ENCODE assay signal across 23 cellular contexts in genomic region chr15:58427987-58428386, GRCh38. TPM values are rescaled to one million over a fixed set of nuclear protein-coding genes. Genes with fewer than 3 reads are reported as not detected.
DNase-seq lines count a peak whose midpoint lies in the region; ATAC-seq, FAIRE-seq and TF ChIP-seq lines count a peak whose summit lies in the region.
"Had no signal": no experiment of that assay in that cellular context is flagged by ENCODE, and none has a peak within 500 bp of the region (broad histone marks: within the 10 kb centered on the region; RNA-seq: fewer than 3 reads in every experiment).

No MANE protein-coding gene starts in this region.

- H3K18ac ChIP-seq in IMR-90 (ENCODE audit: low read depth, low read length), result no peak overlapping the region

- H3K27me3 ChIP-seq in IMR-90 (ENCODE audit: control insufficient read depth, insufficient read depth, low read length) (no peaks in the 10 kb centered on the region), HepG2 (ENCODE audit: control insufficient read depth in 1 of 2, insufficient read depth in 2 of 2, low read length in 2 of 2) (no peaks in the 10 kb centered on the region; a peak in 1 of 5 replicates), smooth muscle cell (ENCODE audit: low read depth) (no peaks in the 10 kb centered on the region)

- BruUV-seq in IMR-90 (replicated peaks; lab: Mats Ljungman, UMichigan), result no TSS peak
- BruUV-seq in HepG2 (replicated peaks; lab: Mats Ljungman, UMichigan), result no TSS peak

- H3K36me3 ChIP-seq in IMR-90 (ENCODE audit: control insufficient read depth, insufficient read depth, low read length) (no peaks in the 10 kb centered on the region), HepG2 (replicated peaks in 1 of 2; ENCODE audit: control insufficient read depth in 1 of 2, insufficient read depth in 2 of 2, low read length in 2 of 2) (no peaks in the 10 kb centered on the region), smooth muscle cell (ENCODE audit: low read depth) (no peaks in the 10 kb centered on the region)

- TF ChIP-seq RAD21 in IMR-90 (IDR thresholded peaks at IDR 0.05; ENCODE audit: low read length) (no peak), HepG2 (CRISPR knock-in tag; IDR thresholded peaks at IDR 0.05) (no peak)

- 0 out of 2 replicates have a peak overlapping the region, but pooled peaks have one; percentile 25 for H3K14ac ChIP-seq in IMR-90 (replicated peaks; ENCODE audit: low read depth, low read length)

- no peak overlapping the region for H2BK5ac ChIP-seq in IMR-90 (ENCODE audit: low read depth, low read length, poor library complexity, severe bottlenecking)

- no peaks in the 10 kb centered on the region for H3K9me1 ChIP-seq in IMR-90 (ENCODE audit: insufficient read depth, low read length)

- H4K8ac ChIP-seq in IMR-90 (ENCODE audit: low read depth in 2 of 2, low read length in 2 of 2), result no peak overlapping the region

- H3K9me3 Mint-ChIP-seq in neural crest cell, result no peaks in the 10 kb centered on the region

- peak overlapping the region; percentile 27 for H2AK5ac ChIP-seq in IMR-90 (ENCODE audit: low read depth, low read length)

- in situ Hi-C loops in IMR-90 (cut with MboI; ENCODE audit: low sequenced_read_pairs) (no loop called here), HepG2 (cut with HindIII; ENCODE audit: extremely low pct_ligation_motif_present, low pct_unique_long_range_greater_than_20kb) (no loop called here)

- H3K4me1 Mint-ChIP-seq in neural crest cell, result peaks cover 12% of the 10 kb centered on the region
- H3K4me1 Mint-ChIP-seq: CD4-positive, alpha-beta memory T cell had no signal

- no peak overlapping the region for H3K4me3 Mint-ChIP-seq in neural crest cell
- H3K4me3 Mint-ChIP-seq: CD4-positive, alpha-beta memory T cell had no signal

- H3K79me1 ChIP-seq in IMR-90 (ENCODE audit: low read depth in 1 of 2, low read length in 2 of 2), result no peaks in the 10 kb centered on the region

- H3K23ac ChIP-seq in IMR-90 (ENCODE audit: low read depth, low read length), result no peak overlapping the region

- H3K4me2 ChIP-seq in IMR-90 (ENCODE audit: low read depth, low read length) (no peak overlapping the region), HepG2 (ENCODE audit: low read depth, low read length) (no peak overlapping the region), smooth muscle cell (no peak overlapping the region)
- H3K4me2 ChIP-seq: A549 had no signal

- CTCF ChIA-PET in IMR-90 (lab: Yijun Ruan, JAX) (no interaction called here), HepG2 (lab: Yijun Ruan, JAX; ENCODE audit: low intra/inter-chr PET ratio, low total read pairs) (no interaction called here)

- H3K9ac ChIP-seq in IMR-90 (ENCODE audit: low read depth, low read length), result no peak overlapping the region
- H3K9ac ChIP-seq in HepG2 (ENCODE audit: insufficient read depth, low read depth, low read length), result no peak overlapping the region
- no peak overlapping the region for H3K9ac ChIP-seq in smooth muscle cell (ENCODE audit: low read depth)
- H3K9ac ChIP-seq: GM23248 had no signal

- H3K4me3 ChIP-seq in IMR-90 (ENCODE audit: insufficient read depth, low read depth, low read length) (no peak overlapping the region), HepG2 (replicated peaks in 1 of 3; ENCODE audit: insufficient read depth in 1 of 3, low read depth in 2 of 3, low read length in 3 of 3) (no peak overlapping the region), smooth muscle cell (no peak overlapping the region)
- H3K4me3 ChIP-seq: A549, GM23248 had no signal

- no peaks in the 10 kb centered on the region for H3K27me3 Mint-ChIP-seq in neural crest cell (ENCODE audit: low read depth)
- H3K27me3 Mint-ChIP-seq: CD4-positive, alpha-beta memory T cell had no signal

- H4K91ac ChIP-seq in IMR-90 (ENCODE audit: insufficient read depth, low read depth, low read length), result no peak overlapping the region

- no peaks in the 10 kb centered on the region for H3K36me3 Mint-ChIP-seq in neural crest cell (ENCODE audit: low read depth)
- H3K36me3 Mint-ChIP-seq: CD4-positive, alpha-beta memory T cell had no signal

- no peak overlapping the region for H2AK9ac ChIP-seq in IMR-90 (replicated peaks; ENCODE audit: low read depth, low read length, poor library complexity)

- no peak overlapping the region for H4K5ac ChIP-seq in IMR-90 (ENCODE audit: low read depth, low read length)

- H3F3A ChIP-seq in smooth muscle cell (ENCODE audit: low read depth), result peaks cover 4% of the 10 kb centered on the region

- H2BK120ac ChIP-seq in IMR-90 (ENCODE audit: low read depth, low read length), result no peak overlapping the region

- FAIRE-seq in HepG2 (lab: Jason Lieb, UNC), result no peak
- FAIRE-seq: A549, GM12892, H1 had no signal

- POLR2A ChIA-PET in IMR-90 (lab: Charles Lee; ENCODE audit: unreplicated experiment), result no interaction called here
- POLR2A ChIA-PET in HepG2 (lab: Yijun Ruan, JAX), result no interaction called here

- ATAC-seq in IMR-90 (ENCODE audit: low read depth), result no peak
- no peak for ATAC-seq in HepG2
- ATAC-seq in GM21528 (IDR thresholded peaks at IDR 0.05; ENCODE audit: low FRiP score, unreplicated experiment), result no peak
- ATAC-seq: A549 had no signal

- H3K27ac ChIP-seq in IMR-90 (ENCODE audit: insufficient read depth, low read length) (no peak overlapping the region), HepG2 (ENCODE audit: extremely low read length, insufficient read depth, low read length) (no peak overlapping the region), smooth muscle cell (ENCODE audit: low read depth) (no peak overlapping the region)
- H3K27ac ChIP-seq: GM23248 had no signal

- H2BK15ac ChIP-seq in IMR-90 (ENCODE audit: low read depth, low read length), result no peak overlapping the region

- H3K27ac Mint-ChIP-seq in neural crest cell (ENCODE audit: unreplicated experiment), result peak overlapping the region; percentile 62

- H3K9me3 ChIP-seq in IMR-90 (ENCODE audit: control insufficient read depth, insufficient read depth, low read length) (no peaks in the 10 kb centered on the region), HepG2 (ENCODE audit: low read length) (no peaks in the 10 kb centered on the region), smooth muscle cell (replicated peaks; ENCODE audit: low read depth) (no peaks in the 10 kb centered on the region)
- H3K9me3 ChIP-seq: A549 had no signal

- H3K4ac ChIP-seq in IMR-90 (ENCODE audit: low read depth, low read length), result no peak overlapping the region

- DNase-seq in IMR-90, result no peak
- no peak for DNase-seq in HepG2 (ENCODE audit: low spot score)
- DNase-seq in neural crest cell (ENCODE audit: low read depth, low spot score), result no peak
- DNase-seq in smooth muscle cell (lab: John Stamatoyannopoulos, UW; ENCODE audit: unreplicated experiment), result no peak
- no peak for DNase-seq in activated CD4-positive, alpha-beta T cell treated with anti-CD3 and anti-CD28 coated beads, Interleukin-2, amount 50 U/mL, for 48 hours
- DNase-seq: 8988T; ACHN; AML-193; C1 segment of cervical spinal cord; Calu3; CD4-positive, alpha-beta memory T cell; COR-L47; DMS53; DMS79 treated with DMSO at 0.1 percent for 48 hours; GF-D8; GM23248; H7; HCEC 1CT had no signal

- peaks cover 7% of the 10 kb centered on the region; the same call in 1 of the 2 replicates for H3K4me1 ChIP-seq in IMR-90 (ENCODE audit: control insufficient read depth, insufficient read depth, low read length)
- H3K4me1 ChIP-seq in HepG2 (ENCODE audit: insufficient read depth, low read length), result peaks cover 59% of the 10 kb centered on the region
- H3K4me1 ChIP-seq in smooth muscle cell (ENCODE audit: low read depth), result no peaks in the 10 kb centered on the region

- H2AFZ ChIP-seq in IMR-90 (replicated peaks; ENCODE audit: low read length, poor library complexity), result no peak overlapping the region
- no peak overlapping the region for H2AFZ ChIP-seq in HepG2 (ENCODE audit: low read length)
- no peak overlapping the region for H2AFZ ChIP-seq in smooth muscle cell (ENCODE audit: low read depth)
- H2AFZ ChIP-seq: GM23248 had no signal

- TF ChIP-seq CTCF in IMR-90 (conservative IDR thresholded peaks at IDR 0.05; ENCODE audit: low read depth, low read length), result no peak
- TF ChIP-seq CTCF in HepG2 (CRISPR knock-in tag; IDR thresholded peaks at IDR 0.05), result no peak
- no peak for TF ChIP-seq CTCF in neural crest cell (conservative IDR thresholded peaks at IDR 0.05)
- no peak for TF ChIP-seq CTCF in smooth muscle cell (IDR thresholded peaks at IDR 0.05; ENCODE audit: borderline replicate concordance, insufficient read depth, poor library complexity, severe bottlenecking)

- dilution Hi-C loops in IMR-90 (cut with HindIII; ENCODE audit: low sequenced_read_pairs, unreplicated experiment), result no loop called here

- H3K79me2 ChIP-seq in HepG2 (ENCODE audit: insufficient read depth, low read length) (no peaks in the 10 kb centered on the region), smooth muscle cell (ENCODE audit: low read depth) (no peaks in the 10 kb centered on the region)

- intact Hi-C loops in IMR-90 (cut with micrococcal nuclease) (no loop called here), HepG2 (cut with micrococcal nuclease; ENCODE audit: unreplicated experiment) (no loop called here)

- H4K20me1 ChIP-seq in IMR-90 (ENCODE audit: insufficient read depth, low read length) (no peaks in the 10 kb centered on the region), HepG2 (ENCODE audit: insufficient read depth, low read length) (no peaks in the 10 kb centered on the region), smooth muscle cell (ENCODE audit: low read depth) (no peaks in the 10 kb centered on the region)

- no peak overlapping the region for H3K56ac ChIP-seq in IMR-90 (ENCODE audit: extremely low read depth, insufficient read depth, low read length)

- TF ChIP-seq EP300 in HepG2 (IDR thresholded peaks at IDR 0.05; ENCODE audit: low read depth in 2 of 2, low read length in 2 of 2) (no peak), HepG2 (CRISPR knock-in tag; IDR thresholded peaks at IDR 0.05; ENCODE audit: borderline replicate concordance) (no peak)

- no peak overlapping the region for H2BK20ac ChIP-seq in IMR-90 (ENCODE audit: low read depth, low read length)

- TF ChIP-seq POLR2A in IMR-90 (IDR thresholded peaks at IDR 0.05; ENCODE audit: low read depth, low read length) (no peak), HepG2 (IDR thresholded peaks at IDR 0.05; ENCODE audit: insufficient read depth in 1 of 2, low read depth in 2 of 2, low read length in 2 of 2) (no peak)

RNA-seq across cellular contexts. Expression of gene LIPC, which starts 3.8 kb away (rescaled TPM):
- total RNA-seq in IMR-90 (2012; rRNA removed), result under 0.01 TPM in 1 of 2 replicates, not detected in the other
- 0.07 and 0.14 TPM in 2 replicates for polyA plus RNA-seq in IMR-90 (2012; rRNA removed)
- 0.05 and 0.19 TPM in 2 replicates for polyA plus RNA-seq in IMR-90 (2012; cell fraction: cytosol; rRNA removed)
- 0.12 TPM in 1 of 2 replicates, not detected in the other for polyA plus RNA-seq in IMR-90 (2012; cell fraction: nucleus; rRNA removed; ENCODE audit: low replicate concordance)
- total RNA-seq in HepG2 (2016; rRNA removed; fragmentation: Illumina TruSeq; extraction: Trizol), result 15.0 and 26.0 TPM in 2 replicates
- 3.6 and 5.6 TPM in 2 replicates for total RNA-seq in HepG2 (2016; cell fraction: cytosol; rRNA removed; fragmentation: Illumina TruSeq; extraction: Trizol; ENCODE audit: low read depth)
- 14.4 and 27.2 TPM in 2 replicates for total RNA-seq in HepG2 (2016; cell fraction: insoluble cytoplasmic fraction; rRNA removed; fragmentation: Illumina TruSeq; extraction: Trizol)
- total RNA-seq in HepG2 (2016; cell fraction: membrane; rRNA removed; fragmentation: Illumina TruSeq; extraction: Trizol), result 9.5 and 11.4 TPM in 2 replicates
- total RNA-seq in HepG2 (2016; cell fraction: nucleus; rRNA removed; fragmentation: Illumina TruSeq; extraction: Trizol), result 31.9 and 35.6 TPM in 2 replicates
- polyA plus RNA-seq in HepG2 (2011; rRNA removed), result 38.0 and 46.9 TPM in 2 replicates
- polyA plus RNA-seq in HepG2 (2011; cell fraction: cytosol; rRNA removed), result 32.6 and 40.5 TPM in 2 replicates
- 25.6 and 27.7 TPM in 2 replicates for polyA plus RNA-seq in HepG2 (2011; cell fraction: nucleus; rRNA removed)
- 28.9 and 34.2 TPM in 2 replicates for polyA plus RNA-seq in HepG2 (2012)
- polyA plus RNA-seq in HepG2 (2016; cell fraction: cytosol; fragmentation: Illumina TruSeq; extraction: Trizol; ENCODE audit: low read depth), result 9.2 and 9.9 TPM in 2 replicates
- polyA plus RNA-seq in HepG2 (2016; cell fraction: insoluble cytoplasmic fraction; fragmentation: Illumina TruSeq; extraction: Trizol; ENCODE audit: low read depth), result 20.8 and 21.9 TPM in 2 replicates
- polyA plus RNA-seq in HepG2 (2016; cell fraction: membrane; fragmentation: Illumina TruSeq; extraction: Trizol; ENCODE audit: low read depth), result 13.3 and 17.3 TPM in 2 replicates
- polyA plus RNA-seq in HepG2 (2016; cell fraction: nucleus; fragmentation: Illumina TruSeq; extraction: Trizol; ENCODE audit: insufficient read depth, low read depth), result 46.6 and 49.7 TPM in 2 replicates
- 66.7 TPM in 1 of 2 replicates, not detected in the other for polyA minus RNA-seq in HepG2 (2011; rRNA and poly(A)+ RNA removed; ENCODE audit: low replicate concordance)
- polyA minus RNA-seq in HepG2 (2011; cell fraction: cytosol; rRNA and poly(A)+ RNA removed), result 17.8 and 19.8 TPM in 2 replicates
- 21.2 and 25.1 TPM in 2 replicates for polyA minus RNA-seq in HepG2 (2011; cell fraction: nucleus; rRNA and poly(A)+ RNA removed)
- not detected in 2 replicates for total RNA-seq in neural crest cell
- total RNA-seq in smooth muscle cell, result not detected in 2 replicates
- not detected in 2 replicates for polyA plus RNA-seq in smooth muscle cell
- total RNA-seq: Calu3, G401, H1, H7 had no signal
- polyA plus RNA-seq: H1 had no signal
